In genomic region chr3:156642750-156643728, GRCh38 we compare ENCODE assay signal across 2 cellular contexts.
TF ChIP-seq lines count a peak whose summit lies in the region.

No MANE protein-coding gene starts in this region.

TF ChIP-seq in SK-N-SH treated with all-trans-retinoic acid at 6 μM for 48 hours, 23 proteins besides CTCF, POLR2A, EP300 and RAD21 (continued from another document):
- TF ChIP-seq POU6F1 (CRISPR knock-in tag; IDR thresholded peaks at IDR 0.05; ENCODE audit: borderline replicate concordance, low read depth) (no peak), ESRRG (CRISPR knock-in tag; IDR thresholded peaks at IDR 0.05) (no peak), ZNF8 (CRISPR knock-in tag; IDR thresholded peaks at IDR 0.05) (no peak), TOX (CRISPR knock-in tag; IDR thresholded peaks at IDR 0.05; ENCODE audit: borderline replicate concordance) (no peak), CSDC2 (CRISPR knock-in tag; IDR thresholded peaks at IDR 0.05) (no peak), CREB5 (CRISPR knock-in tag; IDR thresholded peaks at IDR 0.05; ENCODE audit: low read depth) (no peak), ZFP30 (CRISPR knock-in tag; IDR thresholded peaks at IDR 0.05) (no peak), RARB (CRISPR knock-in tag; IDR thresholded peaks at IDR 0.05) (no peak)

TF ChIP-seq in K562, 482 proteins besides CTCF, POLR2A, EP300 and RAD21 (continued from another document):
- TF ChIP-seq CREBBP (IDR thresholded peaks at IDR 0.05; ENCODE audit: low read depth, low read length) (no peak), FOXP1 (CRISPR knock-in tag; IDR thresholded peaks at IDR 0.05) (0 out of 2 replicates have a peak, but pooled peaks have one; percentile 37), PATZ1 (CRISPR knock-in tag; IDR thresholded peaks at IDR 0.05; ENCODE audit: borderline replicate concordance) (no peak), BRCA1 (IDR thresholded peaks at IDR 0.05) (no peak), BRCA1 (CRISPR knock-in tag; IDR thresholded peaks at IDR 0.05) (no peak), CREB5 (CRISPR knock-in tag; IDR thresholded peaks at IDR 0.05) (no peak)
